ENCODE assay signal across 9 cellular contexts in genomic region chr18:2948038-2948437, GRCh38.
DNase-seq lines count a peak whose midpoint lies in the region; ATAC-seq and TF ChIP-seq lines count a peak whose summit lies in the region.
"Had no signal": no experiment of that assay in that cellular context is flagged by ENCODE, and none has a peak within 500 bp of the region (broad histone marks: within the 10 kb centered on the region; RNA-seq: fewer than 3 reads in every experiment).

No MANE protein-coding gene starts in this region.

- no peak overlapping the region for H2BK5ac ChIP-seq in trophoblast cell (ENCODE audit: low read depth, low read length, poor library complexity)

- ATAC-seq in GM19455 (IDR thresholded peaks at IDR 0.05; ENCODE audit: unreplicated experiment) = no peak

- H4K8ac ChIP-seq in trophoblast cell (ENCODE audit: low read depth, low read length) = no peak overlapping the region

- H3K4me1 ChIP-seq in Peyer's patch (no peaks in the 10 kb centered on the region), trophoblast cell (ENCODE audit: control insufficient read depth in 1 of 2, insufficient read depth in 2 of 2, low read length in 2 of 2) (no peaks in the 10 kb centered on the region)

- TF ChIP-seq CTCF in Peyer's patch (IDR thresholded peaks at IDR 0.05) = peak in 5 of 6 experiments; percentile 8 to 41 (median 38)

- WGBS in trophoblast cell (ENCODE audit: extremely low coverage, insufficient coverage, insufficient read length) = no CpG with 5 or more reads among the region's 3 CpGs

- H3K18ac ChIP-seq in trophoblast cell (ENCODE audit: low read length) = no peak overlapping the region

- TF ChIP-seq POLR2A in Peyer's patch (IDR thresholded peaks at IDR 0.05) = no peak

- no peak overlapping the region for H3K14ac ChIP-seq in trophoblast cell (ENCODE audit: low read length)

- H3K4me3 ChIP-seq in H7 (ENCODE audit: insufficient read depth, low read depth, low read length) (no peak overlapping the region), Peyer's patch (no peak overlapping the region), trophoblast cell (ENCODE audit: low read depth, low read length) (no peak overlapping the region)

- H3K9ac ChIP-seq in trophoblast cell (ENCODE audit: low read length) = no peak overlapping the region

- H3K4me2 ChIP-seq in trophoblast cell (ENCODE audit: low read length) = no peak overlapping the region

- no peak overlapping the region for H3K23ac ChIP-seq in trophoblast cell (ENCODE audit: low read length)

- H3K4ac ChIP-seq in trophoblast cell (ENCODE audit: low read depth, low read length) = no peak overlapping the region

- no peaks in the 10 kb centered on the region for H3K9me3 ChIP-seq in Peyer's patch
- H3K9me3 ChIP-seq in trophoblast cell (ENCODE audit: insufficient read depth, low read depth, low read length) = no peaks in the 10 kb centered on the region

- DNase-seq in H7 (peak; percentile 48), Peyer's patch (no peak), fibroblast of peridontal ligament (ENCODE audit: extremely low read depth) (peak; percentile 66), trophoblast cell (peak; percentile 80 to 83), hypothalamus (lab: John Stamatoyannopoulos, UW) (no peak)
- no peak for DNase-seq in activated CD8-positive, alpha-beta memory T cell treated with anti-CD3 and anti-CD28 coated beads, Interleukin-2, amount 50 U/mL, for 48 hours
- no peak for DNase-seq in activated CD4-positive, alpha-beta T cell treated with anti-CD3 and anti-CD28 coated beads, Interleukin-2, amount 50 U/mL, for 4 hours
- DNase-seq: T-cell had no signal

- H2AK5ac ChIP-seq in trophoblast cell (ENCODE audit: low read length) = no peak overlapping the region

- H2BK12ac ChIP-seq in trophoblast cell (ENCODE audit: low read length) = no peak overlapping the region

- H3K36me3 ChIP-seq in H7 (replicated peaks; ENCODE audit: control insufficient read depth, insufficient read depth, low read length) (no peaks in the 10 kb centered on the region; the same call in none of the 2 replicates), Peyer's patch (peaks cover 0 to 64% (median 8%) of the 10 kb centered on the region in 3 donors), trophoblast cell (ENCODE audit: control insufficient read depth in 1 of 2, insufficient read depth in 2 of 2, low read length in 2 of 2) (peaks cover 8 to 9% of the 10 kb centered on the region in 2 experiments)

- no peak overlapping the region for H4K12ac ChIP-seq in trophoblast cell (ENCODE audit: low read depth, low read length)

- H3K27me3 ChIP-seq in H7 (ENCODE audit: control insufficient read depth, insufficient read depth, low read length) (no peaks in the 10 kb centered on the region), Peyer's patch (no peaks in the 10 kb centered on the region), trophoblast cell (ENCODE audit: insufficient read depth, low read length) (no peaks in the 10 kb centered on the region)

- no peaks in the 10 kb centered on the region for H3K79me2 ChIP-seq in trophoblast cell (ENCODE audit: control insufficient read depth, insufficient read depth, low read length, poor library complexity)

- H2AFZ ChIP-seq in trophoblast cell (ENCODE audit: insufficient read depth, low read length, poor library complexity) = no peak overlapping the region

- H3K27ac ChIP-seq in Peyer's patch (no peak overlapping the region), trophoblast cell (ENCODE audit: low read depth, low read length) (no peak overlapping the region)

- H4K91ac ChIP-seq in trophoblast cell (ENCODE audit: low read depth, low read length) = no peak overlapping the region

- H2BK120ac ChIP-seq in trophoblast cell (ENCODE audit: insufficient read depth, low read length, poor library complexity) = no peak overlapping the region

- H3K79me1 ChIP-seq in trophoblast cell (ENCODE audit: low read length) = no peaks in the 10 kb centered on the region

Comparison
In these comparisons a context has a peak if more than half of its experiments do, and no peak if none do; other contexts are left out.
1. DNase-seq: peak in H7 (single experiment), fibroblast of peridontal ligament (single experiment) and trophoblast cell (2 of 2); none in Peyer's patch (0 of 3), hypothalamus (0 of 51), activated CD8-positive, alpha-beta memory T cell treated with anti-CD3 and anti-CD28 coated beads, Interleukin-2, amount 50 U/mL, for 48 hours (single experiment) and activated CD4-positive, alpha-beta T cell treated with anti-CD3 and anti-CD28 coated beads, Interleukin-2, amount 50 U/mL, for 4 hours (0 of 2).